8 cellular contexts compared by ENCODE assay signal in genomic region chr7:92695308-92696261, GRCh38.
A peak's percentile ranks its signal among the peaks of the same experiment; 100 is the strongest.
DNase-seq lines count a peak whose midpoint lies in the region; ATAC-seq and TF ChIP-seq lines count a peak whose summit lies in the region.

No MANE protein-coding gene starts in this region.

- no peak for TF ChIP-seq CTCF in AG10803 (conservative IDR thresholded peaks at IDR 0.05; ENCODE audit: low read length)
- no peak for TF ChIP-seq CTCF in HFFc6 (IDR thresholded peaks at IDR 0.05)
- no peak for TF ChIP-seq CTCF in neutrophil (IDR thresholded peaks at IDR 0.05)

- H3K27ac ChIP-seq in neutrophil = peak overlapping the region; percentile 32

- no peaks in the 10 kb centered on the region for H3K36me3 ChIP-seq in neutrophil

- H3K4me3 ChIP-seq in AG10803 (ENCODE audit: low read length) (peak overlapping the region; percentile 72), neutrophil (ENCODE audit: low read depth in 1 of 2, low read length in 1 of 2) (peak overlapping the region in 1 of 2 experiments; percentile 29)

- H3K4me1 Mint-ChIP-seq in HFFc6 (ENCODE audit: low read depth) = peaks cover 90% of the 10 kb centered on the region
- peaks cover 34% of the 10 kb centered on the region for H3K4me1 Mint-ChIP-seq in activated CD8-positive, alpha-beta T cell treated with anti-CD3 and anti-CD28 coated beads, Interleukin-2, amount 10 ng/mL, durations not matched to agents 7 days and 5 days (ENCODE audit: low read depth)

- CTCF ChIA-PET in activated CD8-positive, alpha-beta T cell treated with anti-CD3 and anti-CD28 coated beads, Interleukin-2, amount 10 ng/mL, durations not matched to agents 7 days and 5 days (lab: Charles Lee) = interaction anchor here (0.7 to 4.7 kb wide), 7 partner anchors 9 to 136 kb away, joined by 3 to 38 read pairs (median 3); no protein-coding TSS in a partner anchor

- H3K27me3 ChIP-seq in neutrophil = no peaks in the 10 kb centered on the region

- H3K4me3 Mint-ChIP-seq in HFFc6 = peak overlapping the region; percentile 93
- H3K4me3 Mint-ChIP-seq in activated CD8-positive, alpha-beta T cell treated with anti-CD3 and anti-CD28 coated beads, Interleukin-2, amount 10 ng/mL, durations not matched to agents 7 days and 5 days = peak overlapping the region; percentile 44

- H3K27ac Mint-ChIP-seq in HFFc6 = peak overlapping the region; percentile 97
- H3K27ac Mint-ChIP-seq in activated CD8-positive, alpha-beta T cell treated with anti-CD3 and anti-CD28 coated beads, Interleukin-2, amount 10 ng/mL, durations not matched to agents 7 days and 5 days = peak overlapping the region; percentile 50

- no peak for ATAC-seq in activated CD8-positive, alpha-beta T cell treated with anti-CD3 and anti-CD28 coated beads, Interleukin-2, amount 10 ng/mL, durations not matched to agents 7 days and 5 days
- no peak for ATAC-seq in GM18519 (IDR thresholded peaks at IDR 0.05; ENCODE audit: low FRiP score, unreplicated experiment)

- peaks cover 3 to 13% of the 10 kb centered on the region in 2 experiments for H3K4me1 ChIP-seq in neutrophil (ENCODE audit: control insufficient read depth in 1 of 2, insufficient read depth in 1 of 2, low read depth in 1 of 2, low read length in 1 of 2)

- H3K27me3 Mint-ChIP-seq in HFFc6 (ENCODE audit: insufficient read depth) = peaks cover 3% of the 10 kb centered on the region; the same call in 1 of the 2 replicates
- no peaks in the 10 kb centered on the region for H3K27me3 Mint-ChIP-seq in activated CD8-positive, alpha-beta T cell treated with anti-CD3 and anti-CD28 coated beads, Interleukin-2, amount 10 ng/mL, durations not matched to agents 7 days and 5 days (ENCODE audit: low read depth)

- DNase-seq in AG10803 (ENCODE audit: low read depth) = peak; percentile 94
- peak; percentile 70 for DNase-seq in HFFc6
- no peak for DNase-seq in activated CD8-positive, alpha-beta T cell treated with anti-CD3 and anti-CD28 coated beads, Interleukin-2, amount 10 ng/mL, durations not matched to agents 7 days and 5 days
- peak; percentile 63 for DNase-seq in globus pallidus (ENCODE audit: low spot score)
- DNase-seq in DMS114 treated with DMSO at 0.1 percent for 48 hours (lab: John Stamatoyannopoulos, UW; ENCODE audit: unreplicated experiment) = no peak
- no peak for DNase-seq in DMS79 treated with DMSO at 0.1 percent for 48 hours (lab: John Stamatoyannopoulos, UW)

- POLR2A ChIA-PET in activated CD8-positive, alpha-beta T cell treated with anti-CD3 and anti-CD28 coated beads, Interleukin-2, amount 10 ng/mL, durations not matched to agents 7 days and 5 days (lab: Charles Lee) = interaction anchor here (1.1 kb wide), 1 partner anchor 138 kb away, joined by 6 read pairs; no protein-coding TSS in a partner anchor

- H3K36me3 Mint-ChIP-seq in HFFc6 (ENCODE audit: low read depth) = peaks cover 25% of the 10 kb centered on the region
- H3K36me3 Mint-ChIP-seq in activated CD8-positive, alpha-beta T cell treated with anti-CD3 and anti-CD28 coated beads, Interleukin-2, amount 10 ng/mL, durations not matched to agents 7 days and 5 days (ENCODE audit: low read depth) = peaks cover 44% of the 10 kb centered on the region

- no peaks in the 10 kb centered on the region for H3K9me3 ChIP-seq in neutrophil

- no peaks in the 10 kb centered on the region for H3K9me3 Mint-ChIP-seq in HFFc6
- no peaks in the 10 kb centered on the region for H3K9me3 Mint-ChIP-seq in activated CD8-positive, alpha-beta T cell treated with anti-CD3 and anti-CD28 coated beads, Interleukin-2, amount 10 ng/mL, durations not matched to agents 7 days and 5 days (ENCODE audit: insufficient read depth)

Comparison
In these comparisons a context has a peak if more than half of its experiments do, and no peak if none do; other contexts are left out.
1. DNase-seq: peak in AG10803 (single experiment), HFFc6 (single experiment) and globus pallidus (single experiment); none in activated CD8-positive, alpha-beta T cell treated with anti-CD3 and anti-CD28 coated beads, Interleukin-2, amount 10 ng/mL, durations not matched to agents 7 days and 5 days (single experiment), DMS114 treated with DMSO at 0.1 percent for 48 hours (single experiment) and DMS79 treated with DMSO at 0.1 percent for 48 hours (single experiment).